In the genomic region with DNA sequence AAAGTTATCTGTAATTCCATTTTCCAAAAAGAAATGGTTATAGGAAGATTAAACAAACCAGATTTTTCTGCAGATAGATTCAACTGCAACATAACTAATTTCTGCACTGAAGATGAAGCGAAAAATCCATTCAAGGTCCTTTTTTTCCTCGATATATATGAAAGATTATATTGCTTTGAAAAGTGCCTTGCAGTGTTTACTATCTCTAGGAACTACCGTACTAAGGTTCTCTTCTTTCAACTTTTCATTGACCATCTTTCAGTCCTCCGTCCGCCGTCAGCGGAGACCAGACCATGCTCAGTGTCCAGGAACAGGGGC, we compare ENCODE assay signal across 8 cellular contexts.
A peak's percentile ranks its signal among the peaks of the same experiment; 100 is the strongest.
DNase-seq lines count a peak whose midpoint lies in the region; ATAC-seq and TF ChIP-seq lines count a peak whose summit lies in the region.

No MANE protein-coding gene starts in this region.

- H3K27ac ChIP-seq in VCaP = peak overlapping the region; percentile 85

- no peak for ATAC-seq in HG02610 (IDR thresholded peaks at IDR 0.05; ENCODE audit: unreplicated experiment)
- no peak for ATAC-seq in HG02678 (IDR thresholded peaks at IDR 0.05; ENCODE audit: unreplicated experiment)

- H3K4me3 ChIP-seq in skeletal muscle cell (ENCODE audit: low read depth, low read length) = peak overlapping the region; percentile 74

- no peak for TF ChIP-seq CTCF in GM13977 (IDR thresholded peaks at IDR 0.05; ENCODE audit: extremely low read depth, insufficient read depth, missing control alignments)
- no peak for TF ChIP-seq CTCF in VCaP (conservative IDR thresholded peaks at IDR 0.05)

- DNase-seq in GM13977 (ENCODE audit: low spot score) = peak; percentile 23
- peak; percentile 28 for DNase-seq in foreskin melanocyte
- no peak for DNase-seq in skeletal muscle cell (ENCODE audit: low read depth)
- DNase-seq in Ammon's horn (ENCODE audit: low spot score) = no peak
- no peak for DNase-seq in DMS79 treated with DMSO at 0.1 percent for 48 hours (lab: John Stamatoyannopoulos, UW)

- in situ Hi-C loops in GM13977 (cut with MboI; ENCODE audit: low pct_unique_long_range_greater_than_20kb, low sequenced_read_pairs, unreplicated experiment) = no loop called here

Comparison
In these comparisons a context has a peak if more than half of its experiments do, and no peak if none do; other contexts are left out.
1. DNase-seq: peak in GM13977 (single experiment) and foreskin melanocyte (single experiment); none in skeletal muscle cell (single experiment), Ammon's horn (single experiment) and DMS79 treated with DMSO at 0.1 percent for 48 hours (single experiment).